ENCODE assay signal across 10 cellular contexts in the genomic region with DNA sequence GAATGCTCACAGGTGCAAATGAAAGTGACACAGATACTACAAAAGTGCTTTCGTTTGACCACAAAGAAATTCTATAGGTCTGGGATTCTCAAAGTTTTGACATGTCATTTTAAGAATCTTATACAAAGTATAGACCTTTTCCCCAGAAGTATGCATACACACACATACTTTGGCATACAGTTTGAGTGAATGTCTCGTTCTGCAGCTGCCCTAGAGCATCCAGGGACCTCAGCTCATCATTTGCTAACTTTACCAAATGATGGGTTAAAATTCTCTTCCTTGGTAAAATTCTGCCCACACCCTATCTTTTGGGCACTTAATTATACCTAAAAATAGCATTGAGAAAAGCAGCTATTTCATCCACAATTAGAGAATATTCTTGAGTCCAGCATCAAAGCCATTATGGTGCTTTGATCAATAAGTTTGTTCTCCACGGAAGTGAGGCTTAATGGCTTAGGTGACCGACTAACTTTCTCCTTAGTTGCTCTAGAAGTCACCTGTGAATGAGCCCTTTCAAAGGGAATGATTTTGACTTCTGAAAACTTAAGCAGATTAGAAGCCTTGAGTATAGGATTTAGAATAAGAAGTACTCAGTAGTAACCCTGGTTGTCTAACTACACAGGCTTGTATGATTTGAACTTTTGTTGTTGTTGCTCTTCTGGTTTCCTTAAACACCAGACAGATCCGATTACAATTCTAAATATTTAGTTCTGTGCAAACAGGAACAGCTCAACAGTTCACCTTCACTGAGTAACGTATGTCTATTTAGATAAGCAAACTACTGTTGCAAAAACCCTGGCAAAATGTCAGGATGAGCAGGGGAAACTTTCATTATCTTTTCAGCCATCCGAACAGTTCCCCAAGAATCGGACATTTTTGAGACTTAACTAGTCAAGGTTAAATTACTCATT.
A peak's percentile ranks its signal among the peaks of the same experiment; 100 is the strongest.
DNase-seq lines count a peak whose midpoint lies in the region; ATAC-seq, FAIRE-seq and TF ChIP-seq lines count a peak whose summit lies in the region.
"Had no signal": no experiment of that assay in that cellular context is flagged by ENCODE, and none has a peak within 500 bp of the region (broad histone marks: within the 10 kb centered on the region; RNA-seq: fewer than 3 reads in every experiment).

No MANE protein-coding gene starts in this region.

- H3K4me1 Mint-ChIP-seq in progenitor cell of endocrine pancreas (ENCODE audit: low read depth): peaks cover 13% of the 10 kb centered on the region

- no peak for FAIRE-seq in bronchial epithelial cell (lab: Jason Lieb, UNC)

- no peak for ATAC-seq in HG02588 (IDR thresholded peaks at IDR 0.05; ENCODE audit: unreplicated experiment)

- no peaks in the 10 kb centered on the region for H3K27me3 Mint-ChIP-seq in progenitor cell of endocrine pancreas

- H3K9me3 Mint-ChIP-seq in progenitor cell of endocrine pancreas (ENCODE audit: low read depth): no peaks in the 10 kb centered on the region
- H3K9me3 Mint-ChIP-seq: activated naive CD4-positive, alpha-beta T cell treated with anti-CD3 and anti-CD28 coated beads for 36 hours had no signal

- H3K4me3 ChIP-seq in bronchial epithelial cell (ENCODE audit: low read depth, low read length): no peak overlapping the region
- H3K4me3 ChIP-seq: vagina had no signal

- DNase-seq in H4 (ENCODE audit: low spot score) (peak; percentile 48), OCI-M1 (lab: John Stamatoyannopoulos, UW) (peak; percentile 98), bronchial epithelial cell (ENCODE audit: low read depth) (peak; percentile 67), progenitor cell of endocrine pancreas (ENCODE audit: low spot score, unreplicated experiment) (no peak), NOMO-1 (lab: John Stamatoyannopoulos, UW; ENCODE audit: unreplicated experiment in 2 of 2) (no peak)
- DNase-seq in stimulated activated CD4-positive, alpha-beta T cell treated with anti-CD3 and anti-CD28 coated beads, Interleukin-4, amount 100 ng/mL, for 1 hour: no peak
- DNase-seq: activated naive CD4-positive, alpha-beta T cell treated with anti-CD3 and anti-CD28 coated beads for 36 hours; NCI-H2171 treated with DMSO at 0.1 percent for 48 hours had no signal

- TF ChIP-seq CTCF in bronchial epithelial cell (IDR thresholded peaks at IDR 0.05; ENCODE audit: insufficient read depth, low read length, severe bottlenecking) (no peak), progenitor cell of endocrine pancreas (IDR thresholded peaks at IDR 0.05; ENCODE audit: unreplicated experiment) (no peak)

- H3K27me3 ChIP-seq in bronchial epithelial cell (ENCODE audit: control insufficient read depth, insufficient read depth, low read length): no peaks in the 10 kb centered on the region
- H3K27me3 ChIP-seq: vagina had no signal

- no peaks in the 10 kb centered on the region for H3K36me3 ChIP-seq in bronchial epithelial cell (ENCODE audit: control insufficient read depth, insufficient read depth, low read length)
- H3K36me3 ChIP-seq: vagina had no signal

- no peak overlapping the region for H3K4me3 Mint-ChIP-seq in progenitor cell of endocrine pancreas (ENCODE audit: low read depth)
- H3K4me3 Mint-ChIP-seq: activated naive CD4-positive, alpha-beta T cell treated with anti-CD3 and anti-CD28 coated beads for 36 hours had no signal

- no peaks in the 10 kb centered on the region for H3K36me3 Mint-ChIP-seq in progenitor cell of endocrine pancreas (ENCODE audit: insufficient read depth)

- peak overlapping the region; percentile 79 for H3K27ac Mint-ChIP-seq in progenitor cell of endocrine pancreas
- H3K27ac Mint-ChIP-seq: activated naive CD4-positive, alpha-beta T cell treated with anti-CD3 and anti-CD28 coated beads for 36 hours had no signal

Comparison
In these comparisons a context has a peak if more than half of its experiments do, and no peak if none do; other contexts are left out.
1. DNase-seq: peak in H4 (single experiment), OCI-M1 (single experiment) and bronchial epithelial cell (single experiment); none in progenitor cell of endocrine pancreas (single experiment), stimulated activated CD4-positive, alpha-beta T cell treated with anti-CD3 and anti-CD28 coated beads, Interleukin-4, amount 100 ng/mL, for 1 hour (single experiment) and NOMO-1 (0 of 2).